ENCODE assay signal across 3 cellular contexts in the genomic region with DNA sequence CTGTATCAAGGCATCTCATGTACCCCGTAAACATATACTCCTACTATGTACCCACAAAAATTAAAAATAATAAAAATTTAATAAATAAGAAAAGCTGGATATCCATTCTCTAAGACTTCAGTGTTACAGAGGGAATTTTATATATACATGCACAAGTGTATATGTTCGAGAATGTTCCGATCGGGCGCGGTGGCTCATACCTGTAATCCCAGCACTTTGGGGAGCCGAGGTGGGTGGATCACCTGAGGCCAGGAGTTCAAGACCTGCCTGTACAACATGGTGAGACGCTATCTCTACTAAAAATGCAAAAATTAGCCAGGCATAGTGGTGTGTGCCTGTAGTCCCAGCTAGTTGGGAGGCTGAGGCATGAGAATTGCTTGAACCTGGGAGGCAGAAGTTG. TPM values are rescaled to one million over a fixed set of nuclear protein-coding genes. Genes with fewer than 3 reads are reported as not detected.
"Had no signal": no experiment of that assay in that cellular context is flagged by ENCODE, and none has a peak within 500 bp of the region (broad histone marks: within the 10 kb centered on the region; RNA-seq: fewer than 3 reads in every experiment).

No MANE protein-coding gene starts in this region.

RNA-seq across cellular contexts. Expression of gene GBP5, which starts 17.1 kb away (rescaled TPM):
- total RNA-seq: neural crest cell, osteocyte, smooth muscle cell had no signal
- polyA plus RNA-seq: smooth muscle cell had no signal

RNA-seq across cellular contexts. Expression of gene GBP4, which starts 56.8 kb away (rescaled TPM):
- total RNA-seq: neural crest cell, osteocyte had no signal
